Comparison of ENCODE assay signal across 10 cellular contexts in the genomic region with DNA sequence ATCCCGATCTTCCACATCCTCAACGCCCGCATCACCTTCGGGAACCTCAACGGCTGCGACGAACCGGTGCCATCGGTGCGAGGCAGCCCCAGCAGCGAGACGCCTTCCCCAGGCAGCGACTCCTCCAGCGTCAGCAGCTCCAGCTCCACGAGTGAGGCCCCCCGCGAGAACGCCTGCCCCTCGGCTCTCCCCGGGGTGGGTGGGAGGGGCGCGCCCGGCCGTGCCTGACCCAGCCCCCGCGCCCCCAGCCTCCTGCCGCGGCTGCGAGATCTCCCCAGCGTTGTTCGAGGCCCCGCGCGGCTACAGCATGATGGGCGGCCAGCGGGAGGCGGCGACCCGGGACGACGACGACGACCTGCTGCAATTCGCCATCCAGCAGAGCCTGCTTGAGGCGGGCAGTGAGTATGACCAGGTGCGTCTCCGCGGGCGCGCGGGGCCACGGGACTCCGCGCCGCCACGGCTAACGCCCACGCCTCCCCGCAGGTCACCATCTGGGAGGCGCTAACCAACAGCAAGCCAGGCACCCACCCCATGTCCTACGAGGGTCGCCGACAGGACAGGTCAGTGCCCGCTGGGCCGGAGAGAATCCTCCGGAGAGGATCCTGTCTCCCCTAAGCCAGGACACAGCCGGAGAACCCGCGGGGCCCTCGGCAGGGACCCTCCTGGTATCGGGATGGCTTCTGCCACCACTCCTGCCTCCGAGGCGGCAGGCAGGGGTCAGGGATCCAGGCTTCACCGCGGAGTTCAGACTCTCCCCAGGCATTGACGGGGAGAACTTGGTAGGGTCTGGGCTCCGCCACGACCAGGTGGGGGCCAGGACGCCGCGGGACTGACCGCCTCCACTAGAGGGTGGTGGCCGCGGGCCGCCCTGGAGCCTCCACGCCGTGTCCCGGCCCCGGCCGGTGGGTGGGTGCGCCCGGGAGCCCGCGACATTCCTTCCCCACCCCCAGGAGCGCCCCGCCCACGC. TPM values are rescaled to one million over a fixed set of nuclear protein-coding genes. Genes with fewer than 3 reads are reported as not detected.
DNase-seq lines count a peak whose midpoint lies in the region; ATAC-seq and TF ChIP-seq lines count a peak whose summit lies in the region.
"Had no signal": no experiment of that assay in that cellular context is flagged by ENCODE, and none has a peak within 500 bp of the region (broad histone marks: within the 10 kb centered on the region; RNA-seq: fewer than 3 reads in every experiment).

No MANE protein-coding gene starts in this region.

- no peak overlapping the region for H3K9ac ChIP-seq in subcutaneous abdominal adipose tissue (ENCODE audit: low read length in 5 of 5)

- peaks cover 19% of the 10 kb centered on the region for H3K27me3 ChIP-seq in kidney epithelial cell (ENCODE audit: control insufficient read depth, insufficient read depth, low read length)
- no peaks in the 10 kb centered on the region for H3K27me3 ChIP-seq in subcutaneous abdominal adipose tissue (ENCODE audit: control insufficient read depth in 5 of 5, insufficient read depth in 4 of 5, low read length in 5 of 5)

- H3K4me1 ChIP-seq in subcutaneous abdominal adipose tissue (ENCODE audit: control insufficient read depth in 5 of 5, insufficient read depth in 5 of 5, low read length in 5 of 5) = peaks cover 6 to 49% (median 44%) of the 10 kb centered on the region in 5 donors

- no peak for TF ChIP-seq POLR2A in lower leg skin (IDR thresholded peaks at IDR 0.05)

- H3K36me3 ChIP-seq in kidney epithelial cell (ENCODE audit: control insufficient read depth, insufficient read depth, low read length) (no peaks in the 10 kb centered on the region), subcutaneous abdominal adipose tissue (ENCODE audit: control insufficient read depth in 5 of 5, insufficient read depth in 5 of 5, low read length in 5 of 5) (peaks cover 0 to 6% (median 0%) of the 10 kb centered on the region in 5 donors)

- no peaks in the 10 kb centered on the region for H3K9me3 ChIP-seq in subcutaneous abdominal adipose tissue (ENCODE audit: control insufficient read depth in 5 of 5, low read length in 5 of 5)

- H3K4me3 ChIP-seq in kidney epithelial cell (ENCODE audit: low read depth, low read length) (peak overlapping the region; percentile 1), subcutaneous abdominal adipose tissue (ENCODE audit: low read depth in 1 of 5, low read length in 5 of 5) (peak overlapping the region in 3 of 5 donors; percentile 46 to 63 (median 59)), lower leg skin (ENCODE audit: low read depth, poor library complexity, severe bottlenecking) (no peak overlapping the region)

- no peak overlapping the region for H3K27ac Mint-ChIP-seq in activated CD4-positive, alpha-beta T cell treated with anti-CD3 and anti-CD28 coated beads, Interleukin-2, amount 10 ng/mL, durations not matched to agents 24 days and 14 days
- no peak overlapping the region for H3K27ac Mint-ChIP-seq in activated naive CD8-positive, alpha-beta T cell treated with anti-CD3 and anti-CD28 coated beads for 36 hours

- DNase-seq in activated CD4-positive, alpha-beta T cell treated with anti-CD3 and anti-CD28 coated beads, Interleukin-2, amount 10 ng/mL, durations not matched to agents 24 days and 14 days = no peak
- no peak for DNase-seq in activated CD4-positive, alpha-beta T cell treated with anti-CD3 and anti-CD28 coated beads, Interleukin-2, amount 50 U/mL, for 1 hour
- DNase-seq in activated naive CD8-positive, alpha-beta T cell treated with anti-CD3 and anti-CD28 coated beads for 36 hours = no peak
- DNase-seq in kidney epithelial cell (ENCODE audit: low read depth) = no peak
- DNase-seq in lower leg skin (ENCODE audit: low spot score in 2 of 2) = no peak
- DNase-seq: ACHN, NCI-H226 had no signal

- intact Hi-C loops in activated CD4-positive, alpha-beta T cell treated with anti-CD3 and anti-CD28 coated beads, Interleukin-2, amount 10 ng/mL, durations not matched to agents 24 days and 14 days (cut with micrococcal nuclease) = loop anchor here (1.0 kb wide), 1 partner anchor 32 kb away; no protein-coding TSS in a partner anchor
- intact Hi-C loops in lower leg skin (cut with DNase I; ENCODE audit: low total_unique reads) = loop anchor here (5.0 kb wide), 1 partner anchor 35 kb away; no protein-coding TSS in a partner anchor

- H3K4me1 Mint-ChIP-seq in activated CD4-positive, alpha-beta T cell treated with anti-CD3 and anti-CD28 coated beads, Interleukin-2, amount 10 ng/mL, durations not matched to agents 24 days and 14 days = peaks cover 33% of the 10 kb centered on the region
- H3K4me1 Mint-ChIP-seq in activated naive CD8-positive, alpha-beta T cell treated with anti-CD3 and anti-CD28 coated beads for 36 hours = peaks cover 30% of the 10 kb centered on the region

- 70 to 78% methylated on average over 55 to 77 of the region's 97 CpGs for WGBS in lower leg skin, 2 donors

- no peaks in the 10 kb centered on the region for H3K9me3 Mint-ChIP-seq in activated CD4-positive, alpha-beta T cell treated with anti-CD3 and anti-CD28 coated beads, Interleukin-2, amount 10 ng/mL, durations not matched to agents 24 days and 14 days
- H3K9me3 Mint-ChIP-seq in activated naive CD8-positive, alpha-beta T cell treated with anti-CD3 and anti-CD28 coated beads for 36 hours = no peaks in the 10 kb centered on the region

- ATAC-seq in HG02840 (IDR thresholded peaks at IDR 0.05; ENCODE audit: low FRiP score, unreplicated experiment) = no peak
- ATAC-seq in GM18870 (IDR thresholded peaks at IDR 0.05; ENCODE audit: unreplicated experiment) = no peak

- no peak for TF ChIP-seq CTCF in kidney epithelial cell (IDR thresholded peaks at IDR 0.05; ENCODE audit: insufficient read depth, low read length, poor library complexity, severe bottlenecking)
- TF ChIP-seq CTCF in lower leg skin (IDR thresholded peaks at IDR 0.05) = no peak

- peak overlapping the region; percentile 55 for H3K4me3 Mint-ChIP-seq in activated CD4-positive, alpha-beta T cell treated with anti-CD3 and anti-CD28 coated beads, Interleukin-2, amount 10 ng/mL, durations not matched to agents 24 days and 14 days
- H3K4me3 Mint-ChIP-seq in activated naive CD8-positive, alpha-beta T cell treated with anti-CD3 and anti-CD28 coated beads for 36 hours = peak overlapping the region; percentile 29

- no peak overlapping the region for H3K27ac ChIP-seq in subcutaneous abdominal adipose tissue (ENCODE audit: low read depth, low read length)

- peaks cover 2% of the 10 kb centered on the region for H3K36me3 Mint-ChIP-seq in activated CD4-positive, alpha-beta T cell treated with anti-CD3 and anti-CD28 coated beads, Interleukin-2, amount 10 ng/mL, durations not matched to agents 24 days and 14 days (ENCODE audit: low read depth)
- H3K36me3 Mint-ChIP-seq in activated naive CD8-positive, alpha-beta T cell treated with anti-CD3 and anti-CD28 coated beads for 36 hours = peaks cover 2% of the 10 kb centered on the region

- H3K27me3 Mint-ChIP-seq in activated CD4-positive, alpha-beta T cell treated with anti-CD3 and anti-CD28 coated beads, Interleukin-2, amount 10 ng/mL, durations not matched to agents 24 days and 14 days = peaks cover 6% of the 10 kb centered on the region
- H3K27me3 Mint-ChIP-seq in activated naive CD8-positive, alpha-beta T cell treated with anti-CD3 and anti-CD28 coated beads for 36 hours = no peaks in the 10 kb centered on the region

RNA-seq across cellular contexts. Expression of a gene that starts 10.0 kb away (rescaled TPM):
- 5.6 and 6.4 TPM in 2 replicates for total RNA-seq in activated CD4-positive, alpha-beta T cell treated with anti-CD3 and anti-CD28 coated beads, Interleukin-2, amount 10 ng/mL, durations not matched to agents 24 days and 14 days
- 1 to 10 TPM; 8.9 to 9.4 TPM for total RNA-seq in activated naive CD8-positive, alpha-beta T cell treated with anti-CD3 and anti-CD28 coated beads for 36 hours
- 2.2 and 2.7 TPM in 2 replicates for total RNA-seq in kidney epithelial cell
- 10 to 100 TPM in 2 of 4 donors, 1 to 10 TPM in 2; 5.7 to 19.0 (median 8.7) TPM for total RNA-seq in lower leg skin

RNA-seq across cellular contexts. Expression of a gene that starts 19.8 kb away (rescaled TPM):
- 43.1 and 49.8 TPM in 2 replicates for total RNA-seq in activated CD4-positive, alpha-beta T cell treated with anti-CD3 and anti-CD28 coated beads, Interleukin-2, amount 10 ng/mL, durations not matched to agents 24 days and 14 days
- total RNA-seq in activated naive CD8-positive, alpha-beta T cell treated with anti-CD3 and anti-CD28 coated beads for 36 hours = 10 to 100 TPM; 17.9 to 20.8 TPM
- total RNA-seq in kidney epithelial cell (13.1 and 13.8 TPM in 2 replicates), lower leg skin (10 to 100 TPM in 2 of 4 donors, 1 to 10 TPM in 2; 8.1 to 18.8 (median 11.7) TPM)

RNA-seq across cellular contexts. Expression of a gene that starts 23.2 kb away (rescaled TPM):
- total RNA-seq in activated CD4-positive, alpha-beta T cell treated with anti-CD3 and anti-CD28 coated beads, Interleukin-2, amount 10 ng/mL, durations not matched to agents 24 days and 14 days = 91.3 and 91.4 TPM in 2 replicates
- 10 to 100 TPM; 63.5 to 63.7 TPM for total RNA-seq in activated naive CD8-positive, alpha-beta T cell treated with anti-CD3 and anti-CD28 coated beads for 36 hours
- total RNA-seq in kidney epithelial cell (63.8 and 89.8 TPM in 2 replicates), lower leg skin (10 to 100 TPM; 44.0 to 67.1 (median 51.3) TPM)

RNA-seq across cellular contexts. Expression of a gene that starts 44.2 kb away (rescaled TPM):
- 69.7 and 77.9 TPM in 2 replicates for total RNA-seq in activated CD4-positive, alpha-beta T cell treated with anti-CD3 and anti-CD28 coated beads, Interleukin-2, amount 10 ng/mL, durations not matched to agents 24 days and 14 days
- 10 to 100 TPM; 31.2 to 35.3 TPM for total RNA-seq in activated naive CD8-positive, alpha-beta T cell treated with anti-CD3 and anti-CD28 coated beads for 36 hours
- total RNA-seq in kidney epithelial cell (68.4 and 70.4 TPM in 2 replicates), lower leg skin (10 to 100 TPM; 30.2 to 55.8 (median 34.5) TPM)

RNA-seq across cellular contexts. Expression of a gene that starts 45.9 kb away (rescaled TPM):
- total RNA-seq in activated CD4-positive, alpha-beta T cell treated with anti-CD3 and anti-CD28 coated beads, Interleukin-2, amount 10 ng/mL, durations not matched to agents 24 days and 14 days = 20.0 and 20.1 TPM in 2 replicates
- total RNA-seq in activated naive CD8-positive, alpha-beta T cell treated with anti-CD3 and anti-CD28 coated beads for 36 hours = 1 to 10 TPM; 8.6 to 8.8 TPM
- total RNA-seq in kidney epithelial cell = 6.4 and 8.3 TPM in 2 replicates
- 10 to 100 TPM in 1 of 4 donors, 1 to 10 TPM in 3; 4.1 to 10.4 (median 7.5) TPM for total RNA-seq in lower leg skin
